ENCODE assay signal across 22 cellular contexts in genomic region chr17:46882666-46883065, GRCh38. TPM values are rescaled to one million over a fixed set of nuclear protein-coding genes. Genes with fewer than 3 reads are reported as not detected.
A peak's percentile ranks its signal among the peaks of the same experiment; 100 is the strongest.
DNase-seq lines count a peak whose midpoint lies in the region; ATAC-seq, FAIRE-seq and TF ChIP-seq lines count a peak whose summit lies in the region.
"Had no signal": no experiment of that assay in that cellular context is flagged by ENCODE, and none has a peak within 500 bp of the region (broad histone marks: within the 10 kb centered on the region; RNA-seq: fewer than 3 reads in every experiment).

No MANE protein-coding gene starts in this region.

- H3K79me1 ChIP-seq in IMR-90 (ENCODE audit: low read depth in 1 of 2, low read length in 2 of 2): no peaks in the 10 kb centered on the region

- no peak overlapping the region for H2BK15ac ChIP-seq in IMR-90 (ENCODE audit: low read depth, low read length)

- H4K5ac ChIP-seq in IMR-90 (ENCODE audit: low read depth, low read length): no peak overlapping the region

- TF ChIP-seq RAD21 in IMR-90 (IDR thresholded peaks at IDR 0.05; ENCODE audit: low read length) (no peak), K562 (CRISPR knock-in tag; conservative IDR thresholded peaks at IDR 0.05 in 1 of 2, IDR thresholded peaks at IDR 0.05 in 1 of 2) (no peak)

- no peaks in the 10 kb centered on the region for H3K4me1 ChIP-seq in IMR-90 (ENCODE audit: control insufficient read depth, insufficient read depth, low read length)
- peaks cover under 1 to 4% of the 10 kb centered on the region in 2 experiments; a peak in 2 of 5 replicates for H3K4me1 ChIP-seq in K562 (replicated peaks in 1 of 2; ENCODE audit: control insufficient read depth in 2 of 2, insufficient read depth in 2 of 2, low read length in 2 of 2)
- H3K4me1 ChIP-seq: HAP-1 had no signal

- no TSS peak for BruUV-seq in IMR-90 (replicated peaks; lab: Mats Ljungman, UMichigan)
- BruUV-seq in K562 (replicated peaks; lab: Mats Ljungman, UMichigan): no TSS peak

- no peak overlapping the region for H2BK120ac ChIP-seq in IMR-90 (ENCODE audit: low read depth, low read length)

- CTCF ChIA-PET in IMR-90 (lab: Yijun Ruan, JAX) (no interaction called here), K562 (lab: Yijun Ruan, JAX; ENCODE audit: low intra/inter-chr PET ratio) (no interaction called here), T-cell (lab: Charles Lee) (no interaction called here)

- H3K27ac ChIP-seq in IMR-90 (ENCODE audit: insufficient read depth, low read length): no peak overlapping the region
- no peak overlapping the region for H3K27ac ChIP-seq in K562 (ENCODE audit: extremely low read depth, low read depth, low read length)

- H3K4me3 ChIP-seq in IMR-90 (ENCODE audit: insufficient read depth, low read depth, low read length): no peak overlapping the region
- no peak overlapping the region for H3K4me3 ChIP-seq in K562
- H3K4me3 ChIP-seq: GM23338, HAP-1 had no signal

- H3K18ac ChIP-seq in IMR-90 (ENCODE audit: low read depth, low read length): no peak overlapping the region

- no peak overlapping the region for H2BK5ac ChIP-seq in IMR-90 (ENCODE audit: low read depth, low read length, poor library complexity, severe bottlenecking)

- TF ChIP-seq POLR2A in IMR-90 (IDR thresholded peaks at IDR 0.05; ENCODE audit: low read depth, low read length) (no peak), K562 (conservative IDR thresholded peaks at IDR 0.05) (no peak)

- H3K4me3 Mint-ChIP-seq in neural crest cell (no peak overlapping the region), T-cell (no peak overlapping the region)
- H3K4me3 Mint-ChIP-seq: CD4-positive, alpha-beta memory T cell; GM23338 had no signal

- H3K79me2 ChIP-seq in K562 (ENCODE audit: control insufficient read depth, insufficient read depth, low read length): no peaks in the 10 kb centered on the region

- DNase-seq in IMR-90 (no peak), K562 (ENCODE audit: extremely low read depth in 1 of 4, low spot score in 3 of 4) (no peak), neural crest cell (ENCODE audit: low read depth, low spot score) (no peak), cerebellum (ENCODE audit: low spot score) (no peak), head of caudate nucleus (no peak), T-cell (no peak)
- DNase-seq: C1 segment of cervical spinal cord; Calu3; CD4-positive, alpha-beta memory T cell; COR-L47; DMS53; DMS79 treated with DMSO at 0.1 percent for 48 hours; GF-D8 had no signal

- H3K36me3 ChIP-seq in IMR-90 (ENCODE audit: control insufficient read depth, insufficient read depth, low read length) (no peaks in the 10 kb centered on the region), K562 (ENCODE audit: control insufficient read depth, insufficient read depth, low read length) (no peaks in the 10 kb centered on the region)
- H3K36me3 ChIP-seq: HAP-1 had no signal

- H3K27me3 ChIP-seq in IMR-90 (ENCODE audit: control insufficient read depth, insufficient read depth, low read length) (peaks cover 51% of the 10 kb centered on the region), K562 (ENCODE audit: control insufficient read depth in 2 of 2, insufficient read depth in 2 of 2, low read length in 2 of 2) (peaks cover 19 to 38% of the 10 kb centered on the region in 2 experiments)

- intact Hi-C loops in IMR-90 (cut with micrococcal nuclease) (no loop called here), K562 (cut with micrococcal nuclease) (no loop called here), head of caudate nucleus (cut with DNase I) (no loop called here)

- H4K8ac ChIP-seq in IMR-90 (ENCODE audit: low read depth in 2 of 2, low read length in 2 of 2): no peak overlapping the region

- no peak for TF ChIP-seq EP300 in K562 (IDR thresholded peaks at IDR 0.05; ENCODE audit: low read length)

- H3K4me1 Mint-ChIP-seq in neural crest cell (no peaks in the 10 kb centered on the region), T-cell (peaks cover 0 to 2% (median 2%) of the 10 kb centered on the region in 3 donors)
- H3K4me1 Mint-ChIP-seq: CD4-positive, alpha-beta memory T cell; GM23338 had no signal

- no peak overlapping the region for H3K4ac ChIP-seq in IMR-90 (ENCODE audit: low read depth, low read length)

- dilution Hi-C loops in IMR-90 (cut with HindIII; ENCODE audit: low sequenced_read_pairs, unreplicated experiment): no loop called here

- H3K9me3 Mint-ChIP-seq in neural crest cell (no peaks in the 10 kb centered on the region), T-cell (no peaks in the 10 kb centered on the region)
- H3K9me3 Mint-ChIP-seq: CD4-positive, alpha-beta memory T cell; GM23338 had no signal

- POLR2A ChIA-PET in IMR-90 (lab: Charles Lee; ENCODE audit: unreplicated experiment): no interaction called here
- POLR2A ChIA-PET in K562 (lab: Yijun Ruan, JAX): no interaction called here
- POLR2A ChIA-PET in T-cell (lab: Charles Lee): no interaction called here

- in situ Hi-C loops in IMR-90 (cut with MboI; ENCODE audit: low sequenced_read_pairs): no loop called here
- in situ Hi-C loops in K562 (cut with MboI): no loop called here

- FAIRE-seq in K562 (lab: Jason Lieb, UNC): no peak
- FAIRE-seq: GM12891, GM18507, H54 had no signal

- H3K9me3 ChIP-seq in IMR-90 (ENCODE audit: control insufficient read depth, insufficient read depth, low read length): no peaks in the 10 kb centered on the region
- H3K9me3 ChIP-seq in K562 (replicated peaks; ENCODE audit: control insufficient read depth, insufficient read depth, low read depth, low read length): no peaks in the 10 kb centered on the region
- H3K9me3 ChIP-seq: HAP-1 had no signal

- TF ChIP-seq CTCF in IMR-90 (conservative IDR thresholded peaks at IDR 0.05; ENCODE audit: low read depth, low read length): no peak
- TF ChIP-seq CTCF in K562 (IDR thresholded peaks at IDR 0.05 in 2 of 3, conservative IDR thresholded peaks at IDR 0.05 in 1 of 3; ENCODE audit: insufficient read depth in 2 of 3, low read depth in 1 of 3, low read length in 3 of 3): 0 out of 6 replicates have a peak, but pooled peaks of 1 of the 3 experiments have one; percentile 1
- no peak for TF ChIP-seq CTCF in neural crest cell (conservative IDR thresholded peaks at IDR 0.05)

- H3K36me3 Mint-ChIP-seq in neural crest cell (ENCODE audit: low read depth) (no peaks in the 10 kb centered on the region), T-cell (no peaks in the 10 kb centered on the region)
- H3K36me3 Mint-ChIP-seq: CD4-positive, alpha-beta memory T cell had no signal

- H3K9ac ChIP-seq in IMR-90 (ENCODE audit: low read depth, low read length) (no peak overlapping the region), K562 (ENCODE audit: insufficient read depth in 1 of 2, low read depth in 2 of 2, low read length in 2 of 2) (no peak overlapping the region)

- no peak overlapping the region for H3K56ac ChIP-seq in IMR-90 (ENCODE audit: extremely low read depth, insufficient read depth, low read length)

- no peak overlapping the region for H2BK20ac ChIP-seq in IMR-90 (ENCODE audit: low read depth, low read length)

- peak overlapping the region; percentile 32 for H2AFZ ChIP-seq in IMR-90 (replicated peaks; ENCODE audit: low read length, poor library complexity)
- H2AFZ ChIP-seq in K562 (ENCODE audit: low read depth, low read length): no peak overlapping the region
- H2AFZ ChIP-seq: GM23338 had no signal

- H2AK9ac ChIP-seq in IMR-90 (replicated peaks; ENCODE audit: low read depth, low read length, poor library complexity): no peak overlapping the region

- 70% methylated on average over 3 of the region's 8 CpGs; no CpG with 5 or more reads in 1 of the 2 experiments for WGBS in IMR-90 (ENCODE audit: extremely low coverage in 2 of 2, insufficient read length in 1 of 2), 2 experiments
- 32% methylated on average over 8 of the region's 8 CpGs for WGBS in K562 (ENCODE audit: insufficient coverage, low coverage, missing lambda C conversion rate)

- peaks cover 21% of the 10 kb centered on the region for H3K27me3 Mint-ChIP-seq in neural crest cell (ENCODE audit: low read depth)
- H3K27me3 Mint-ChIP-seq in T-cell: peaks cover 4 to 10% of the 10 kb centered on the region in 2 donors

- no peak overlapping the region for H3K14ac ChIP-seq in IMR-90 (replicated peaks; ENCODE audit: low read depth, low read length)

- no peak overlapping the region for H4K91ac ChIP-seq in IMR-90 (ENCODE audit: insufficient read depth, low read depth, low read length)

- ATAC-seq in IMR-90 (ENCODE audit: low read depth) (no peak), K562 (peak; percentile 39; the same call in 1 of the 3 replicates), T-cell (replicated peaks in 1 of 4) (no peak)
- ATAC-seq: GM23338 had no signal

- H4K20me1 ChIP-seq in IMR-90 (ENCODE audit: insufficient read depth, low read length) (no peaks in the 10 kb centered on the region), K562 (replicated peaks; ENCODE audit: control insufficient read depth, insufficient read depth, low read length) (no peaks in the 10 kb centered on the region)

- H3K23ac ChIP-seq in IMR-90 (ENCODE audit: low read depth, low read length): no peak overlapping the region

- peak overlapping the region; percentile 32 for H3K27ac Mint-ChIP-seq in neural crest cell (ENCODE audit: unreplicated experiment)
- no peak overlapping the region for H3K27ac Mint-ChIP-seq in T-cell
- H3K27ac Mint-ChIP-seq: CD4-positive, alpha-beta memory T cell; GM23338 had no signal

- no peak overlapping the region for H3K4me2 ChIP-seq in IMR-90 (ENCODE audit: low read depth, low read length)
- H3K4me2 ChIP-seq in K562 (ENCODE audit: insufficient read depth, low read length): no peak overlapping the region
- H3K4me2 ChIP-seq: GM23338 had no signal

- no peak overlapping the region for H2AK5ac ChIP-seq in IMR-90 (ENCODE audit: low read depth, low read length)

- no peaks in the 10 kb centered on the region for H3K9me1 ChIP-seq in IMR-90 (ENCODE audit: insufficient read depth, low read length)
- H3K9me1 ChIP-seq in K562 (ENCODE audit: control insufficient read depth, insufficient read depth, low read length): no peaks in the 10 kb centered on the region

RNA-seq across cellular contexts. Expression of gene WNT9B, which starts 31.3 kb away (rescaled TPM):
- total RNA-seq in IMR-90 (2012; rRNA removed) (not detected in 2 replicates), K562 (2014; rRNA removed) (not detected in 2 replicates), K562 (2014; rRNA removed; fragmentation: Illumina TruSeq; extraction: Trizol) (not detected in 2 replicates), K562 (2015; rRNA removed; fragmentation: Illumina TruSeq; extraction: Trizol) (not detected in 2 replicates), K562 (2021) (not detected in 2 replicates), neural crest cell (0.66 TPM in 1 of 2 replicates, not detected in the other), cerebellum (4.1 TPM), T-cell (not detected)
- polyA plus RNA-seq in IMR-90 (2012; rRNA removed) (not detected in 2 replicates), K562 (2011; rRNA removed) (not detected in 2 replicates), K562 (2014; fragmentation: Illumina TruSeq; extraction: Trizol) (not detected in 2 replicates), K562 (2014; fragmentation: Nextera tagmentation; extraction: Ambion mirVana) (not detected), K562 (2014; rRNA removed) (not detected in 2 replicates)
- not detected in 2 replicates for polyA plus RNA-seq in IMR-90 (2012; cell fraction: cytosol; rRNA removed)
- not detected in 2 replicates for polyA plus RNA-seq in IMR-90 (2012; cell fraction: nucleus; rRNA removed; ENCODE audit: low replicate concordance)
- not detected in 2 replicates for total RNA-seq in K562 (2011; cell fraction: chromatin; rRNA removed; ENCODE audit: low replicate concordance)
- total RNA-seq in K562 (2011; cell fraction: nucleolus; rRNA removed): not detected in 2 replicates
- not detected in 2 replicates for total RNA-seq in K562 (2011; cell fraction: nucleoplasm; rRNA removed)
- not detected in 2 replicates for polyA plus RNA-seq in K562 (2011; cell fraction: cytosol; rRNA removed)
- not detected in 2 replicates for polyA plus RNA-seq in K562 (2011; cell fraction: nucleus; rRNA removed)
- polyA plus RNA-seq in K562 (2012): not detected in 2 replicates
- not detected in 2 replicates for polyA minus RNA-seq in K562 (2011; rRNA and poly(A)+ RNA removed)
- polyA minus RNA-seq in K562 (2011; cell fraction: cytosol; rRNA and poly(A)+ RNA removed): not detected in 2 replicates
- not detected in 2 replicates for polyA minus RNA-seq in K562 (2011; cell fraction: nucleus; rRNA and poly(A)+ RNA removed)
- total RNA-seq: A172; A673; Calu3; CD4-positive, alpha-beta memory T cell; G401 had no signal
- polyA plus RNA-seq: BJ; CD4-positive, alpha-beta memory T cell; GM23338 had no signal

RNA-seq across cellular contexts. Expression of gene GOSR2, which starts 40.3 kb away (rescaled TPM):
- total RNA-seq in IMR-90 (2012; rRNA removed): 65.8 and 75.6 TPM in 2 replicates
- polyA plus RNA-seq in IMR-90 (2012; rRNA removed): 59.5 and 63.4 TPM in 2 replicates
- 33.4 and 53.7 TPM in 2 replicates for polyA plus RNA-seq in IMR-90 (2012; cell fraction: cytosol; rRNA removed)
- polyA plus RNA-seq in IMR-90 (2012; cell fraction: nucleus; rRNA removed; ENCODE audit: low replicate concordance): 37.6 and 83.5 TPM in 2 replicates
- 156 and 170 TPM in 2 replicates for total RNA-seq in K562 (2011; cell fraction: chromatin; rRNA removed; ENCODE audit: low replicate concordance)
- total RNA-seq in K562 (2011; cell fraction: nucleolus; rRNA removed): 93.8 and 102 TPM in 2 replicates
- total RNA-seq in K562 (2011; cell fraction: nucleoplasm; rRNA removed): 157 and 232 TPM in 2 replicates
- 32.7 and 38.5 TPM in 2 replicates for total RNA-seq in K562 (2014; rRNA removed)
- 41.0 and 41.1 TPM in 2 replicates for total RNA-seq in K562 (2014; rRNA removed; fragmentation: Illumina TruSeq; extraction: Trizol)
- total RNA-seq in K562 (2015; rRNA removed; fragmentation: Illumina TruSeq; extraction: Trizol): 32.7 and 34.6 TPM in 2 replicates
- total RNA-seq in K562 (2021): 48.6 and 54.3 TPM in 2 replicates
- polyA plus RNA-seq in K562 (2011; rRNA removed): 95.3 and 96.3 TPM in 2 replicates
- 56.4 and 69.6 TPM in 2 replicates for polyA plus RNA-seq in K562 (2011; cell fraction: cytosol; rRNA removed)
- 83.6 and 116 TPM in 2 replicates for polyA plus RNA-seq in K562 (2011; cell fraction: nucleus; rRNA removed)
- 35.3 and 36.2 TPM in 2 replicates for polyA plus RNA-seq in K562 (2012)
- 41.0 and 43.9 TPM in 2 replicates for polyA plus RNA-seq in K562 (2014; fragmentation: Illumina TruSeq; extraction: Trizol)
- polyA plus RNA-seq in K562 (2014; fragmentation: Nextera tagmentation; extraction: Ambion mirVana): 10 to 100 TPM; 75.4 to 84.1 TPM
- 45.2 and 48.9 TPM in 2 replicates for polyA plus RNA-seq in K562 (2014; rRNA removed)
- 87.7 and 94.0 TPM in 2 replicates for polyA minus RNA-seq in K562 (2011; rRNA and poly(A)+ RNA removed)
- 21.9 and 32.0 TPM in 2 replicates for polyA minus RNA-seq in K562 (2011; cell fraction: cytosol; rRNA and poly(A)+ RNA removed)
- 59.9 and 98.9 TPM in 2 replicates for polyA minus RNA-seq in K562 (2011; cell fraction: nucleus; rRNA and poly(A)+ RNA removed)
- 46.1 and 52.8 TPM in 2 replicates for total RNA-seq in neural crest cell
- 44.0 TPM for total RNA-seq in cerebellum
- total RNA-seq in T-cell: 10 to 100 TPM; 60.3 to 80.2 (median 74.1) TPM
